22 cellular contexts compared by ENCODE assay signal in the genomic region with DNA sequence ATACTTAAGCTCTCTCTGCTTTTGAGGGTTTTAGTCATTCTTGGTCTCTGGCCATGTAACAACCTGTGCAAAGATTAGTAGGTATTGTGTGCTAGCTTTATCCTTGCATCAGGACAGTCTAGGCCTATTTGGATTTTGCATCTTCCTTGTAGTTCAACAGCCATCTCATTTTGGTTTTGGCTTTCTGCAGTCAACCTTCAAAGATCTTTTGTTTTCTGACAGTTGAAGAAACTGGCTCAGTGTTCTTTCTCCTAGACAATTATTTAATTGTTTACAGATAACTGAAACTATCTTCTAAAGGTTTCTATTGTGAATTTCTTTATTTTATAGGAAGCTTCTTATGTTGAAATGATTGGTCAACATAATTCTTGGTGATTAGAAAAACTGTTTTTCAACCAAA.
"Had no signal": no experiment of that assay in that cellular context is flagged by ENCODE, and none has a peak within 500 bp of the region (broad histone marks: within the 10 kb centered on the region; RNA-seq: fewer than 3 reads in every experiment).

No MANE protein-coding gene starts in this region.

- ATAC-seq: gastrocnemius medialis; left colon; left ventricle myocardium superior; naive thymus-derived CD4-positive, alpha-beta T cell; psoas muscle had no signal

- H3K4me1 ChIP-seq: gastrocnemius medialis, psoas muscle, stomach, vagina had no signal

- H3K4me3 ChIP-seq: coronary artery, gastrocnemius medialis, lung, psoas muscle, sigmoid colon, skin epidermis, stomach, suprapubic skin, tibial artery, upper lobe of left lung, vagina had no signal

- H3K9me3 Mint-ChIP-seq: immature natural killer cell, nephron progenitor cell had no signal

- DNase-seq: effector CD8-positive, alpha-beta T cell; gastrocnemius medialis; immature natural killer cell; kidney; left colon; left ventricle myocardium superior; mesendoderm; naive thymus-derived CD4-positive, alpha-beta T cell; nephron progenitor cell; psoas muscle; sigmoid colon; stimulated activated CD4-positive, alpha-beta T cell treated with anti-CD3 and anti-CD28 coated beads, Interleukin-12 subunit alpha, Interleukin-12 subunit beta, amount 100 ng/mL, for 4 hours; stimulated activated naive CD4-positive, alpha-beta T cell; stomach; tibial artery; upper lobe of left lung had no signal

- H3K27ac Mint-ChIP-seq: immature natural killer cell; naive thymus-derived CD4-positive, alpha-beta T cell; nephron progenitor cell had no signal

- H3K9me3 ChIP-seq: gastrocnemius medialis, psoas muscle, sigmoid colon, stomach, suprapubic skin, tibial artery, upper lobe of left lung, vagina had no signal

- H3K27me3 Mint-ChIP-seq: naive thymus-derived CD4-positive, alpha-beta T cell had no signal

- H3K27ac ChIP-seq: coronary artery, gastrocnemius medialis, parathyroid adenoma, psoas muscle, sigmoid colon, skin epidermis, stomach, suprapubic skin, tibial artery, upper lobe of left lung, vagina had no signal

- H3K27me3 ChIP-seq: gastrocnemius medialis, sigmoid colon, stomach, suprapubic skin, tibial artery, upper lobe of left lung, vagina had no signal

- H3K4me3 Mint-ChIP-seq: immature natural killer cell; naive thymus-derived CD4-positive, alpha-beta T cell; nephron progenitor cell had no signal

- H3K36me3 ChIP-seq: gastrocnemius medialis, sigmoid colon, stomach, suprapubic skin, tibial artery, upper lobe of left lung, vagina had no signal

- H3K4me1 Mint-ChIP-seq: nephron progenitor cell had no signal
